23 cellular contexts compared by ENCODE assay signal in genomic region chr6:352474-352873, GRCh38. TPM values are rescaled to one million over a fixed set of nuclear protein-coding genes. Genes with fewer than 3 reads are reported as not detected.
DNase-seq lines count a peak whose midpoint lies in the region; ATAC-seq and TF ChIP-seq lines count a peak whose summit lies in the region.
"Had no signal": no experiment of that assay in that cellular context is flagged by ENCODE, and none has a peak within 500 bp of the region (broad histone marks: within the 10 kb centered on the region; RNA-seq: fewer than 3 reads in every experiment).

No MANE protein-coding gene starts in this region.

- H3K4me1 ChIP-seq in right atrium auricular region: no peaks in the 10 kb centered on the region

- intact Hi-C loops in left ventricle myocardium superior (cut with micrococcal nuclease) (no loop called here), sciatic nerve (cut with DNase I) (no loop called here)
- intact Hi-C loops in dendritic cell treated with granulocyte-macrophage colony-stimulating factor and Interleukin-4, amounts not matched to agents 40 ng/mL and 50 ng/mL, for 4 days (cut with micrococcal nuclease): no loop called here

- TF ChIP-seq CTCF in right atrium auricular region (IDR thresholded peaks at IDR 0.05): no peak

- peak; percentile 23 for DNase-seq in left ventricle myocardium superior
- DNase-seq in right atrium auricular region (ENCODE audit: low spot score): no peak
- DNase-seq in sciatic nerve (ENCODE audit: low spot score): peak; percentile 60
- no peak for DNase-seq in NCI-H1436 (lab: John Stamatoyannopoulos, UW)
- DNase-seq in T-cell: no peak
- DNase-seq in SK-N-DZ (ENCODE audit: low spot score): no peak
- DNase-seq: CD4-positive, CD25-positive, alpha-beta regulatory T cell; GM23248; H7; Kasumi-1; MV-4-11; NCI-H1105; NCI-H146; NCI-H2029 treated with DMSO at 0.1 percent for 48 hours; NCI-H446 treated with DMSO at 0.1 percent for 48 hours; NCI-H526; OCI-M1; Peyer's patch had no signal

- no peaks in the 10 kb centered on the region for H3K9me3 ChIP-seq in right atrium auricular region
- H3K9me3 ChIP-seq: BLaER1, Peyer's patch had no signal

- CTCF ChIA-PET in T-cell (lab: Charles Lee): no interaction called here

- H3K27me3 Mint-ChIP-seq in dendritic cell treated with granulocyte-macrophage colony-stimulating factor and Interleukin-4, amounts not matched to agents 40 ng/mL and 50 ng/mL, for 4 days: no peaks in the 10 kb centered on the region
- no peaks in the 10 kb centered on the region for H3K27me3 Mint-ChIP-seq in T-cell
- H3K27me3 Mint-ChIP-seq: CD4-positive, CD25-positive, alpha-beta regulatory T cell had no signal

- POLR2A ChIA-PET in T-cell (lab: Charles Lee): no interaction called here

- ATAC-seq in left ventricle myocardium superior: no peak
- no peak for ATAC-seq in sciatic nerve
- ATAC-seq in T-cell (replicated peaks in 1 of 4): no peak

- H3K9me3 Mint-ChIP-seq in dendritic cell treated with granulocyte-macrophage colony-stimulating factor and Interleukin-4, amounts not matched to agents 40 ng/mL and 50 ng/mL, for 4 days: no peaks in the 10 kb centered on the region
- no peaks in the 10 kb centered on the region for H3K9me3 Mint-ChIP-seq in T-cell

- H3K27ac Mint-ChIP-seq in dendritic cell treated with granulocyte-macrophage colony-stimulating factor and Interleukin-4, amounts not matched to agents 40 ng/mL and 50 ng/mL, for 4 days: peak overlapping the region; percentile 40
- no peak overlapping the region for H3K27ac Mint-ChIP-seq in T-cell
- H3K27ac Mint-ChIP-seq: CD4-positive, CD25-positive, alpha-beta regulatory T cell had no signal

- no peak overlapping the region for H3K4me3 ChIP-seq in right atrium auricular region
- H3K4me3 ChIP-seq: BLaER1, GM23248, Peyer's patch had no signal

- H3K27me3 ChIP-seq in right atrium auricular region: no peaks in the 10 kb centered on the region
- H3K27me3 ChIP-seq: BLaER1, Peyer's patch had no signal

- peaks cover 79% of the 10 kb centered on the region for H3K4me1 Mint-ChIP-seq in dendritic cell treated with granulocyte-macrophage colony-stimulating factor and Interleukin-4, amounts not matched to agents 40 ng/mL and 50 ng/mL, for 4 days (ENCODE audit: low read depth)
- peaks cover 0 to 9% (median 3%) of the 10 kb centered on the region in 3 donors for H3K4me1 Mint-ChIP-seq in T-cell

- peaks cover 74% of the 10 kb centered on the region for H3K36me3 Mint-ChIP-seq in dendritic cell treated with granulocyte-macrophage colony-stimulating factor and Interleukin-4, amounts not matched to agents 40 ng/mL and 50 ng/mL, for 4 days (ENCODE audit: low read depth)
- H3K36me3 Mint-ChIP-seq in T-cell: peaks cover 33% of the 10 kb centered on the region

- no peak overlapping the region for H3K27ac ChIP-seq in right atrium auricular region
- H3K27ac ChIP-seq: BLaER1, GM23248, Peyer's patch had no signal

- H3K36me3 ChIP-seq in right atrium auricular region: peaks cover 31% of the 10 kb centered on the region

- no peak overlapping the region for H3K4me3 Mint-ChIP-seq in dendritic cell treated with granulocyte-macrophage colony-stimulating factor and Interleukin-4, amounts not matched to agents 40 ng/mL and 50 ng/mL, for 4 days
- no peak overlapping the region for H3K4me3 Mint-ChIP-seq in T-cell
- H3K4me3 Mint-ChIP-seq: CD4-positive, CD25-positive, alpha-beta regulatory T cell had no signal

RNA-seq across cellular contexts. Expression of gene IRF4, which starts 39.1 kb away (rescaled TPM):
- 0.32 TPM for total RNA-seq in left ventricle myocardium superior
- 1 to 10 TPM in 1 of 2 donors, under 1 TPM in 1; 0.15 to 1.1 TPM for total RNA-seq in right atrium auricular region
- total RNA-seq in sciatic nerve: 4.7 TPM
- total RNA-seq in T-cell: 10 to 100 TPM; 16.9 to 67.2 (median 28.4) TPM
- not detected in 2 replicates for polyA plus RNA-seq in SK-N-DZ (2014; cell fraction: cytosol; rRNA removed)
- polyA plus RNA-seq in SK-N-DZ (2014; cell fraction: nucleus; rRNA removed): not detected in 2 replicates
- total RNA-seq: GM23248, HT-29, MCF 10A had no signal
- polyA plus RNA-seq: AG04450 had no signal

Comparison
In these comparisons a context has a peak if more than half of its experiments do, and no peak if none do; other contexts are left out.
1. DNase-seq: peak in left ventricle myocardium superior (single experiment) and sciatic nerve (single experiment); none in right atrium auricular region (single experiment), NCI-H1436 (single experiment), T-cell (0 of 34) and SK-N-DZ (single experiment).